Comparison of ENCODE assay signal across 15 cellular contexts in the genomic region with DNA sequence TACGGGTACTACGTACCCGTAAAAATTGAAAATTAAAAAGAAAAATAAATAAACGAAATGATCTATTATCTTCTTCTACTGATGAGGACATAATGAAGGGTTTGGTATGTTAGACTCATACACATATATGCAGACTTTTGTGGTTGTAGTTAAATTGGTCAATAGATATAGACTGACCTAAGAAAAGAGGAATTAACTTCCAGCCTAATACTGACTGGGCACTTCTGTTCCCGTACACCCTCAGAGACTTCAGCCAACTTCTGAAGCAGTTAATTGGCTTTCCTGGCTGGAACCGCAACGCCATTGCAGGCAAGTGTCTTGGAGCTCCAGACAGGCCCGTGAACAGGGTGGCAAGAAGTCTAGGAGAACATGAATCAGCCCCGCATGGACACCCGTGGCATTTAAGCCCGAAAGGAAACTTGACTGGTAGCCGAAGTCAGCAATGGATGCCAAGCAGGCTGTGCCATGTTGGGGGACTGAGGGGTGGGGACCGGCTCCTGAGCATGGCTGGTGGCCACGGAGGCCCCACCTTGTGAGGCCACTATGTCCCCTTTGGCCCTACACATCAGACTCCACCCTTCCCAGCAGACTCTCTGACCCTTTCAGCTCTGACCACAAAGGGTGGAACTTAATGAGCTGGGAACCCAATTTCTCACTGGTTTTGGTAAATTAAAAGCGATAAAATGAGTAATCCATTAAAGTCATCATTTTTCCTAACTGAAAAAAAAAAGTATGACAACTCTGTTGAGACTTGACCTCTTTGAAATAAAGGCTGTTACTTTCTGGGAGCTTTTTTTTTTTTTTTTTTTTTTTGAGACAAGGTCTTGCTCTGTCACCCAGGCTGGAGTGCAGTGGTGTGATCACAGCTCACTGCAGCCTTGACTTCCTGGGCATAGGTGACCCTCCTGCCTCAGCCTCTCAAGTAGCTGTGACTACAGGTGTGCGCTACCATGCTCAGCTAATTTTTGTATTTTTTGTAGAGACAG. TPM values are rescaled to one million over a fixed set of nuclear protein-coding genes. Genes with fewer than 3 reads are reported as not detected.
DNase-seq lines count a peak whose midpoint lies in the region; ATAC-seq and TF ChIP-seq lines count a peak whose summit lies in the region.
"Had no signal": no experiment of that assay in that cellular context is flagged by ENCODE, and none has a peak within 500 bp of the region (broad histone marks: within the 10 kb centered on the region; RNA-seq: fewer than 3 reads in every experiment).

No MANE protein-coding gene starts in this region.

- peaks cover 5% of the 10 kb centered on the region for H3K36me3 Mint-ChIP-seq in stimulated activated naive CD8-positive, alpha-beta T cell treated with anti-CD3 and anti-CD28 coated beads, Interleukin-15, Interleukin-2, amounts not matched to agents 100 ng/mL and 50 ng/mL, for 24 hours (ENCODE audit: low read depth)

- peak; percentile 37 to 54 for ATAC-seq in activated CD4-positive, CD25-positive, alpha-beta regulatory T cell treated with anti-CD3 and anti-CD28 coated beads, Interleukin-2, amount 50 U/mL, for 24 hours
- ATAC-seq: activated CD8-positive, alpha-beta memory T cell treated with anti-CD3 and anti-CD28 coated beads, Interleukin-2, amount 10 ng/mL, durations not matched to agents 7 days and 5 days had no signal

- no peak overlapping the region for H3K4me3 Mint-ChIP-seq in stimulated activated naive CD8-positive, alpha-beta T cell treated with anti-CD3 and anti-CD28 coated beads, Interleukin-15, Interleukin-2, amounts not matched to agents 100 ng/mL and 50 ng/mL, for 24 hours
- H3K4me3 Mint-ChIP-seq: activated CD8-positive, alpha-beta memory T cell treated with anti-CD3 and anti-CD28 coated beads, Interleukin-2, amount 10 ng/mL, durations not matched to agents 7 days and 5 days had no signal

- no peak for TF ChIP-seq CTCF in NB4 (IDR thresholded peaks at IDR 0.05; ENCODE audit: low read depth, low read length)
- TF ChIP-seq CTCF in spleen (IDR thresholded peaks at IDR 0.05 in 8 of 11, conservative IDR thresholded peaks at IDR 0.05 in 3 of 11), result no peak

- peaks cover 55% of the 10 kb centered on the region for H3K4me1 Mint-ChIP-seq in stimulated activated naive CD8-positive, alpha-beta T cell treated with anti-CD3 and anti-CD28 coated beads, Interleukin-15, Interleukin-2, amounts not matched to agents 100 ng/mL and 50 ng/mL, for 24 hours (ENCODE audit: low read depth)

- 74 to 88% (median 84%) methylated on average over 16 of the region's 16 CpGs for WGBS in spleen, 5 donors

- no peaks in the 10 kb centered on the region for H3K9me3 Mint-ChIP-seq in stimulated activated naive CD8-positive, alpha-beta T cell treated with anti-CD3 and anti-CD28 coated beads, Interleukin-15, Interleukin-2, amounts not matched to agents 100 ng/mL and 50 ng/mL, for 24 hours

- intact Hi-C loops in spleen (cut with DNase I; ENCODE audit: low total_unique reads), result no loop called here

- no peaks in the 10 kb centered on the region for H3K9me3 ChIP-seq in spleen
- H3K9me3 ChIP-seq: adrenal gland, Caco-2, heart left ventricle, prostate gland, tibial nerve had no signal

- peaks cover 4 to 86% (median 35%) of the 10 kb centered on the region in 6 donors for H3K4me1 ChIP-seq in spleen
- H3K4me1 ChIP-seq: adrenal gland, Caco-2, prostate gland had no signal

- peak overlapping the region in 4 of 8 donors; percentile 29 to 72 (median 56) for H3K27ac ChIP-seq in spleen
- H3K27ac ChIP-seq: adrenal gland, prostate gland had no signal

- DNase-seq in activated CD4-positive, CD25-positive, alpha-beta regulatory T cell (lab: John Stamatoyannopoulos, UW), result no peak
- DNase-seq in NB4 (ENCODE audit: low read depth), result peak; percentile 34
- DNase-seq in erythroblast (lab: John Stamatoyannopoulos, UW), result peak; percentile 21 to 42
- no peak for DNase-seq in spleen
- no peak for DNase-seq in NCI-H774 (lab: John Stamatoyannopoulos, UW)
- DNase-seq in NCI-H226, result no peak
- DNase-seq: activated CD8-positive, alpha-beta memory T cell treated with anti-CD3 and anti-CD28 coated beads, Interleukin-2, amount 10 ng/mL, durations not matched to agents 7 days and 5 days; Caco-2; heart left ventricle; NCI-H1048 had no signal

- H3K27me3 Mint-ChIP-seq in stimulated activated naive CD8-positive, alpha-beta T cell treated with anti-CD3 and anti-CD28 coated beads, Interleukin-15, Interleukin-2, amounts not matched to agents 100 ng/mL and 50 ng/mL, for 24 hours, result no peaks in the 10 kb centered on the region

- H3K4me3 ChIP-seq in NB4 (ENCODE audit: low read depth, low read length), result no peak overlapping the region
- no peak overlapping the region for H3K4me3 ChIP-seq in spleen
- H3K4me3 ChIP-seq: adrenal gland, heart left ventricle, prostate gland, tibial nerve had no signal

- H3K27me3 ChIP-seq in spleen (replicated peaks in 1 of 7), result no peaks in the 10 kb centered on the region
- H3K27me3 ChIP-seq: adrenal gland, heart left ventricle, tibial nerve had no signal

- H3K36me3 ChIP-seq in spleen, result no peaks in the 10 kb centered on the region
- H3K36me3 ChIP-seq: adrenal gland, heart left ventricle, prostate gland, tibial nerve had no signal

- H3K27ac Mint-ChIP-seq in stimulated activated naive CD8-positive, alpha-beta T cell treated with anti-CD3 and anti-CD28 coated beads, Interleukin-15, Interleukin-2, amounts not matched to agents 100 ng/mL and 50 ng/mL, for 24 hours, result peak overlapping the region; percentile 86
- H3K27ac Mint-ChIP-seq: activated CD8-positive, alpha-beta memory T cell treated with anti-CD3 and anti-CD28 coated beads, Interleukin-2, amount 10 ng/mL, durations not matched to agents 7 days and 5 days had no signal

- no peak for TF ChIP-seq POLR2A in NB4 (IDR thresholded peaks at IDR 0.05; ENCODE audit: extremely low read depth, insufficient read length)
- no peak for TF ChIP-seq POLR2A in erythroblast (IDR thresholded peaks at IDR 0.05; ENCODE audit: low read length)
- TF ChIP-seq POLR2A in spleen (IDR thresholded peaks at IDR 0.05), result no peak

RNA-seq across cellular contexts. Expression of a gene that starts 54.2 kb away (rescaled TPM):
- total RNA-seq in spleen, result 10 to 100 TPM; 29.8 to 70.0 (median 57.4) TPM
- polyA plus RNA-seq in spleen, result 1 to 10 TPM; 4.8 to 7.7 (median 6.7) TPM

Comparison
In these comparisons a context has a peak if more than half of its experiments do, and no peak if none do; other contexts are left out.
1. DNase-seq: peak in NB4 (single experiment) and erythroblast (2 of 2); none in activated CD4-positive, CD25-positive, alpha-beta regulatory T cell (0 of 4), spleen (single experiment), NCI-H774 (single experiment) and NCI-H226 (single experiment).